In the genomic region with DNA sequence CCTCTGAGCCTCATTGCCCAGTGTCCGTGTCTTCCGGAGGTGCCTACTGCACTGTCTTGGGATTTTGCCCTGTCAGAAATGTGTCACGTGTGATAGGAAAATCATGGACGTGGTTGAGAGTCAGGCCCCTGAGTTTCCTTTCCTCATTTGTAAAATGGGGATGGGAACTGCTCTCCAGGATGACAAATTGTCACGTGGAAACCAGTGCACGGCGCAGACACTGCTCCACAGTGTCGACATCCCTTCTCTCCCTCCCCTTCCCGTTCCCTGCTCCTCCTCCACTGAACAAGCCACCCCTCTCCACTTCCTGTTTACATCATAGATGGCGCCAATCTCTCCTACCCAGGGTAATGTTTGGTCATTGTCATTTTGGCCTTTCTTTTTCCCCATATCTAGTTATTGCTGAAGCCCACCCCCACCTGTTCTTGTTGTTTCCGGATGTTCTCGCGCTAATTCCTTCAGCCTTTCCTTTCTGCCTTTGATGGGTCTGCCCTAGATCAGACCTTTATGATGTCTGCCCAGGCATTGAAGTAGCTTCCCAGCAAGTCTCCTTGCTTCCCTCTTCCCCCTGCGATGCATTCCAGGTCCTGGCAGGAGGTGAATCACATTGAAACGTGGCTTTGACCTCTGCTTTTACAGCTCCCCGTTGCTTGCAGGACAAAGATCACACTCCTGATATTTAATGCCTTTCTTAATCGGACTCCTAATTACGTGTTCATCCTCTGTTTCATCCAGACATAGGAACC, we compare ENCODE assay signal across 10 cellular contexts.
DNase-seq lines count a peak whose midpoint lies in the region; ATAC-seq and TF ChIP-seq lines count a peak whose summit lies in the region.
"Had no signal": no experiment of that assay in that cellular context is flagged by ENCODE, and none has a peak within 500 bp of the region (broad histone marks: within the 10 kb centered on the region; RNA-seq: fewer than 3 reads in every experiment).

No MANE protein-coding gene starts in this region.

- no peaks in the 10 kb centered on the region for H3K4me1 ChIP-seq in liver (ENCODE audit: control insufficient read depth in 4 of 4, insufficient read depth in 4 of 4, low read length in 3 of 4)

- peak in 1 of 2 donors; percentile 50 for TF ChIP-seq RAD21 in liver (IDR thresholded peaks at IDR 0.05)

- WGBS in liver = 74% methylated on average over 18 of the region's 18 CpGs

- no peaks in the 10 kb centered on the region for H3K9me3 ChIP-seq in liver (ENCODE audit: control insufficient read depth in 4 of 4, low read length in 3 of 4)

- DNase-seq in NCI-H69 (lab: John Stamatoyannopoulos, UW) = peak; percentile 11
- DNase-seq in choroid plexus epithelial cell (ENCODE audit: low read depth) = peak; percentile 70
- DNase-seq in stimulated activated naive B cell treated with anti-CD40 and anti-IgM and Interleukin-4, amounts not matched to agents 10 μg/mL and 1 μg/mL and 100 μg/mL, for 72 hours = no peak
- no peak for DNase-seq in DMS153 (lab: John Stamatoyannopoulos, UW)
- DNase-seq: activated naive CD8-positive, alpha-beta T cell treated with anti-CD3 and anti-CD28 coated beads, Interleukin-2, amount 10 ng/mL, durations not matched to agents 7 days and 5 days; DMS53 had no signal

- H3K36me3 Mint-ChIP-seq in stimulated activated naive B cell treated with anti-CD40 and anti-IgM and Interleukin-4, amounts not matched to agents 10 μg/mL and 1 μg/mL and 100 μg/mL, for 72 hours = peaks cover 44 to 48% of the 10 kb centered on the region in 2 donors

- no peak overlapping the region for H3K9ac ChIP-seq in liver (ENCODE audit: low read depth in 1 of 2, low read length in 2 of 2)

- H3K9me3 Mint-ChIP-seq in stimulated activated naive B cell treated with anti-CD40 and anti-IgM and Interleukin-4, amounts not matched to agents 10 μg/mL and 1 μg/mL and 100 μg/mL, for 72 hours = no peaks in the 10 kb centered on the region
- H3K9me3 Mint-ChIP-seq: activated naive CD8-positive, alpha-beta T cell treated with anti-CD3 and anti-CD28 coated beads, Interleukin-2, amount 10 ng/mL, durations not matched to agents 7 days and 5 days had no signal

- no peaks in the 10 kb centered on the region for H3K27me3 ChIP-seq in liver (ENCODE audit: control insufficient read depth in 4 of 4, insufficient read depth in 4 of 4, low read length in 3 of 4)

- no peak overlapping the region for H3K4me3 Mint-ChIP-seq in stimulated activated naive B cell treated with anti-CD40 and anti-IgM and Interleukin-4, amounts not matched to agents 10 μg/mL and 1 μg/mL and 100 μg/mL, for 72 hours
- H3K4me3 Mint-ChIP-seq: activated naive CD8-positive, alpha-beta T cell treated with anti-CD3 and anti-CD28 coated beads, Interleukin-2, amount 10 ng/mL, durations not matched to agents 7 days and 5 days had no signal

- ATAC-seq in stimulated activated naive B cell treated with anti-CD40 and anti-IgM and Interleukin-4, amounts not matched to agents 10 μg/mL and 1 μg/mL and 100 μg/mL, for 72 hours (replicated peaks) = no peak
- ATAC-seq in GM21515 (IDR thresholded peaks at IDR 0.05; ENCODE audit: unreplicated experiment) = no peak
- ATAC-seq in GM18909 (IDR thresholded peaks at IDR 0.05; ENCODE audit: poor library complexity, unreplicated experiment) = no peak
- ATAC-seq in GM21528 (IDR thresholded peaks at IDR 0.05; ENCODE audit: low FRiP score, unreplicated experiment) = no peak

- H3K36me3 ChIP-seq in liver (ENCODE audit: control insufficient read depth in 4 of 4, insufficient read depth in 3 of 4, low read depth in 1 of 4, low read length in 3 of 4) = peaks cover 0 to 2% (median under 1%) of the 10 kb centered on the region in 4 donors

- peak overlapping the region; percentile 8 for H3K4me3 ChIP-seq in choroid plexus epithelial cell (ENCODE audit: low read depth, low read length)
- H3K4me3 ChIP-seq in liver (ENCODE audit: low read depth in 1 of 3, low read length in 3 of 3) = no peak overlapping the region

- peaks cover 25 to 33% of the 10 kb centered on the region in 2 donors for H3K4me1 Mint-ChIP-seq in stimulated activated naive B cell treated with anti-CD40 and anti-IgM and Interleukin-4, amounts not matched to agents 10 μg/mL and 1 μg/mL and 100 μg/mL, for 72 hours

- H3K27ac Mint-ChIP-seq in stimulated activated naive B cell treated with anti-CD40 and anti-IgM and Interleukin-4, amounts not matched to agents 10 μg/mL and 1 μg/mL and 100 μg/mL, for 72 hours = peak overlapping the region; percentile 7
- H3K27ac Mint-ChIP-seq: activated naive CD8-positive, alpha-beta T cell treated with anti-CD3 and anti-CD28 coated beads, Interleukin-2, amount 10 ng/mL, durations not matched to agents 7 days and 5 days had no signal

- H3K27me3 Mint-ChIP-seq in stimulated activated naive B cell treated with anti-CD40 and anti-IgM and Interleukin-4, amounts not matched to agents 10 μg/mL and 1 μg/mL and 100 μg/mL, for 72 hours = no peaks in the 10 kb centered on the region
- H3K27me3 Mint-ChIP-seq: activated naive CD8-positive, alpha-beta T cell treated with anti-CD3 and anti-CD28 coated beads, Interleukin-2, amount 10 ng/mL, durations not matched to agents 7 days and 5 days had no signal

- TF ChIP-seq CTCF in choroid plexus epithelial cell (conservative IDR thresholded peaks at IDR 0.05; ENCODE audit: low read depth, low read length) = no peak
- no peak for TF ChIP-seq CTCF in liver (IDR thresholded peaks at IDR 0.05; ENCODE audit: low read depth, low read length, missing input control)

- H3K27ac ChIP-seq in liver (ENCODE audit: low read depth in 1 of 2, low read length in 2 of 2) = peak overlapping the region; percentile 28 to 73

TF ChIP-seq in liver, 16 proteins besides CTCF, POLR2A, EP300 and RAD21:
- TF ChIP-seq FOXA2 (IDR thresholded peaks at IDR 0.05) = no peak
- TF ChIP-seq NR2F2 (IDR thresholded peaks at IDR 0.05) = peak; percentile 67
- peak; percentile 39 for TF ChIP-seq SP1 (IDR thresholded peaks at IDR 0.05)
- no peak for TF ChIP-seq HNF4G (IDR thresholded peaks at IDR 0.05)
- TF ChIP-seq RXRA (IDR thresholded peaks at IDR 0.05) = peak; percentile 42 to 55

Comparison
In these comparisons a context has a peak if more than half of its experiments do, and no peak if none do; other contexts are left out.
1. DNase-seq: peak in NCI-H69 (single experiment) and choroid plexus epithelial cell (single experiment); none in stimulated activated naive B cell treated with anti-CD40 and anti-IgM and Interleukin-4, amounts not matched to agents 10 μg/mL and 1 μg/mL and 100 μg/mL, for 72 hours (single experiment) and DMS153 (single experiment).